ENCODE assay signal across 1 cellular context in the genomic region with DNA sequence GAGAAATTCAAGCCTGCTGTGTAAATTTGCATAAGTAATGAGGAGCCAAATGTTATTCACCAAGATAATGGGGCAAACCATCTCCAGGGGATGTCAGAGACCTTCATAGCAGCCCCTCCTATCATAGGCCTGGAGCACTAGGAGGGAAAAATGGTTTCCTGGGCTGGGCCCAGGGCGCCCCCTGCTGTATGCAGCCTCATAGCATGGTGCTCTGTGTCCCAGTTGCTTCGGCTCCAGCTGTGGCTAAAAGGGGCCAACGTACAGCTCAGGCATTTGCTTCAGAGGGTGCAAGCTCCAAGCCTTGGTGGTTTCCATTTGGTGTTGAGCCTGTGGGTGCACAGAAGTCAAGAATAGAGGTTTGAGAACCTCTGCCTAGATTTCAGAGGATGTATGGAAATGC.
TF ChIP-seq lines count a peak whose summit lies in the region.

No MANE protein-coding gene starts in this region.

TF ChIP-seq in SK-N-SH treated with all-trans-retinoic acid at 6 μM for 48 hours, 23 proteins besides CTCF, POLR2A, EP300 and RAD21 (continued from another document):
- TF ChIP-seq, protein P1, sequence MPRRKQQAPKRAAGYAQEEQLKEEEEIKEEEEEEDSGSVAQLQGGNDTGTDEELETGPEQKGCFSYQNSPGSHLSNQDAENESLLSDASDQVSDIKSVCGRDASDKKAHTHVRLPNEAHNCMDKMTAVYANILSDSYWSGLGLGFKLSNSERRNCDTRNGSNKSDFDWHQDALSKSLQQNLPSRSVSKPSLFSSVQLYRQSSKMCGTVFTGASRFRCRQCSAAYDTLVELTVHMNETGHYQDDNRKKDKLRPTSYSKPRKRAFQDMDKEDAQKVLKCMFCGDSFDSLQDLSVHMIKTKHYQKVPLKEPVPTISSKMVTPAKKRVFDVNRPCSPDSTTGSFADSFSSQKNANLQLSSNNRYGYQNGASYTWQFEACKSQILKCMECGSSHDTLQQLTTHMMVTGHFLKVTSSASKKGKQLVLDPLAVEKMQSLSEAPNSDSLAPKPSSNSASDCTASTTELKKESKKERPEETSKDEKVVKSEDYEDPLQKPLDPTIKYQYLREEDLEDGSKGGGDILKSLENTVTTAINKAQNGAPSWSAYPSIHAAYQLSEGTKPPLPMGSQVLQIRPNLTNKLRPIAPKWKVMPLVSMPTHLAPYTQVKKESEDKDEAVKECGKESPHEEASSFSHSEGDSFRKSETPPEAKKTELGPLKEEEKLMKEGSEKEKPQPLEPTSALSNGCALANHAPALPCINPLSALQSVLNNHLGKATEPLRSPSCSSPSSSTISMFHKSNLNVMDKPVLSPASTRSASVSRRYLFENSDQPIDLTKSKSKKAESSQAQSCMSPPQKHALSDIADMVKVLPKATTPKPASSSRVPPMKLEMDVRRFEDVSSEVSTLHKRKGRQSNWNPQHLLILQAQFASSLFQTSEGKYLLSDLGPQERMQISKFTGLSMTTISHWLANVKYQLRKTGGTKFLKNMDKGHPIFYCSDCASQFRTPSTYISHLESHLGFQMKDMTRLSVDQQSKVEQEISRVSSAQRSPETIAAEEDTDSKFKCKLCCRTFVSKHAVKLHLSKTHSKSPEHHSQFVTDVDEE (CRISPR knock-in tag; IDR thresholded peaks at IDR 0.05) = no peak
